30 cellular contexts compared by ENCODE assay signal in genomic region chr19:7840629-7841028, GRCh38. TPM values are rescaled to one million over a fixed set of nuclear protein-coding genes. Genes with fewer than 3 reads are reported as not detected.
"Had no signal": no experiment of that assay in that cellular context is flagged by ENCODE, and none has a peak within 500 bp of the region (broad histone marks: within the 10 kb centered on the region; RNA-seq: fewer than 3 reads in every experiment).

No MANE protein-coding gene starts in this region.

- FAIRE-seq: keratinocyte, small intestine, urothelium cell line had no signal

- H3K4me2 ChIP-seq: hepatocyte, neural progenitor cell had no signal

- H3K27ac ChIP-seq: heart right ventricle, hepatocyte, left lung, neural progenitor cell, ovary, prostate gland, sigmoid colon, spleen, suprapubic skin, thoracic aorta, tibial artery, upper lobe of right lung had no signal

- H3K4me3 ChIP-seq: heart right ventricle, hepatocyte, left lung, lung, neural progenitor cell, ovary, prostate gland, sigmoid colon, spleen, suprapubic skin, thoracic aorta, tibial artery, upper lobe of right lung had no signal

- H3K36me3 ChIP-seq: heart right ventricle, left lung, neural progenitor cell, ovary, prostate gland, sigmoid colon, spleen, suprapubic skin, thoracic aorta, tibial artery, upper lobe of right lung had no signal

- H3K79me2 ChIP-seq: hepatocyte had no signal

- H3K4me1 ChIP-seq: heart right ventricle, left lung, neural progenitor cell, prostate gland, sigmoid colon, tibial artery, upper lobe of right lung had no signal

- ATAC-seq: heart right ventricle; left colon; left lung; natural killer cell; right cardiac atrium; stimulated activated effector memory CD8-positive, alpha-beta T cell treated with anti-CD3 and anti-CD28 coated beads, Interleukin-12 subunit alpha, Interleukin-12 subunit beta, amount 100 ng/mL, for 72 hours; upper lobe of right lung had no signal

- H3K27me3 ChIP-seq: heart right ventricle, hepatocyte, left lung, neural progenitor cell, ovary, sigmoid colon, spleen, suprapubic skin, tibial artery, upper lobe of right lung had no signal

- DNase-seq: heart right ventricle; left colon; mesendoderm; naive B cell; natural killer cell; nephron progenitor cell; ovary; retina; right cardiac atrium; sigmoid colon; small intestine; spleen; stimulated activated CD4-positive, alpha-beta T cell treated with anti-CD3 and anti-CD28 coated beads, Interleukin-4, amount 100 ng/mL, for 24 hours; stimulated activated naive CD4-positive, alpha-beta T cell; tibial artery; trophoblast cell; upper lobe of right lung had no signal

- H2AFZ ChIP-seq: hepatocyte, neural progenitor cell had no signal

- H3K9ac ChIP-seq: neural progenitor cell had no signal

- H3K9me3 ChIP-seq: heart right ventricle, left lung, ovary, prostate gland, sigmoid colon, spleen, suprapubic skin, thoracic aorta, tibial artery, upper lobe of right lung had no signal

RNA-seq across cellular contexts. Expression of gene PRR36, which starts 33.6 kb away (rescaled TPM):
- total RNA-seq: omental fat pad, sigmoid colon, subcutaneous adipose tissue, thoracic aorta had no signal
- polyA plus RNA-seq: keratinocyte had no signal

RNA-seq across cellular contexts. Expression of gene LRRC8E, which starts 47.7 kb away (rescaled TPM):
- total RNA-seq: mononuclear cell, natural killer cell, sigmoid colon had no signal
